2 cellular contexts compared by ENCODE assay signal in genomic region chr3:13064469-13064868, GRCh38.
A peak's percentile ranks its signal among the peaks of the same experiment; 100 is the strongest.
TF ChIP-seq lines count a peak whose summit lies in the region.

No MANE protein-coding gene starts in this region.

TF ChIP-seq in IMR-90, 13 proteins besides CTCF, POLR2A, EP300 and RAD21 (continued from another document):
- TF ChIP-seq CHD1 (IDR thresholded peaks at IDR 0.05; ENCODE audit: low read depth, low read length): no peak

TF ChIP-seq in SK-N-SH, 30 proteins besides CTCF, POLR2A, EP300 and RAD21 (continued from another document):
- TF ChIP-seq EZH2phosphoT487 (IDR thresholded peaks at IDR 0.05; ENCODE audit: borderline replicate concordance, low read depth) (no peak), RFX5 (IDR thresholded peaks at IDR 0.05; ENCODE audit: low read length) (no peak), NFIC (IDR thresholded peaks at IDR 0.05; ENCODE audit: borderline replicate concordance) (0 out of 2 replicates have a peak, but pooled peaks have one; percentile 4)
